Comparison of ENCODE assay signal across 12 cellular contexts in the genomic region with DNA sequence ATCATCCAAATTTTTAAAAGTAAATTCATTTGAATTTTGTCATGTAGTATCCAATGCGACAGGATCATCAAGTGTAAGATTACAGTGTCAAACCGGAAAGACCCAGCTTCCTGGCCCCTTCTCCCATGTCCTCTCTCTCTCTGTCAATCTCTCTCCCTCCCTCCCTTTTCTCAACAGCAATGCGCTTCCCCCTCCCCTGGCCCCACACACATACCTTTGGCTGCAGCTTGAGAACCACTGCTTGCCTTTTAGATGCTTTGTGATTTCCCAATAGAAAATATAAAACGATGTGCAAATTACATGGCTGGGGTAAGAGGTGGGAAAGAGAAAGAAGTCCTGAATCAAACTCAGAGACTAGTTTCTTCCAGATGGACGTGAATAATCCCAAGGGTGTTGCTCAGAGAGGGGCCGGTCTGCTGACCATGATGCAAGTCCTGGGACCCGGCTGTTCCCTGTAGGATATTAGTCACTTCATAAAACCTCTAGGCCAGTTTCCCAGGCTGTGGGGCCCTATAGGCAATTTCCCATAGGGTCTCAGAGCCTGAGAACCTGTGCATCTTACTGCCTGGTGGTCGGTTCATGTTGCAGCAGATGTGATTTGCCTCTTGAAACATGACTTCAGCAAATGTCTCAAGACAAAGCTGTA. TPM values are rescaled to one million over a fixed set of nuclear protein-coding genes. Genes with fewer than 3 reads are reported as not detected.
DNase-seq lines count a peak whose midpoint lies in the region; ATAC-seq and TF ChIP-seq lines count a peak whose summit lies in the region.
"Had no signal": no experiment of that assay in that cellular context is flagged by ENCODE, and none has a peak within 500 bp of the region (broad histone marks: within the 10 kb centered on the region; RNA-seq: fewer than 3 reads in every experiment).

No MANE protein-coding gene starts in this region.

- no peak overlapping the region for H3K4me3 ChIP-seq in mammary epithelial cell (replicated peaks in 1 of 3; ENCODE audit: insufficient read depth in 1 of 3, low read depth in 2 of 3, low read length in 3 of 3)
- H3K4me3 ChIP-seq in kidney epithelial cell (ENCODE audit: low read depth, low read length): no peak overlapping the region
- no peak overlapping the region for H3K4me3 ChIP-seq in thymus (ENCODE audit: low read length)

- TF ChIP-seq CTCF in mammary epithelial cell (conservative IDR thresholded peaks at IDR 0.05 in 1 of 2, IDR thresholded peaks at IDR 0.05 in 1 of 2; ENCODE audit: extremely low read depth in 1 of 2, insufficient read depth in 1 of 2, low read depth in 1 of 2, low read length in 2 of 2) (no peak), kidney epithelial cell (IDR thresholded peaks at IDR 0.05; ENCODE audit: insufficient read depth, low read length, poor library complexity, severe bottlenecking) (no peak)

- no peaks in the 10 kb centered on the region for H3K36me3 Mint-ChIP-seq in activated T-cell treated with anti-CD3 and anti-CD28 coated beads, Interleukin-2, amount 50 U/mL, for 72 hours (ENCODE audit: insufficient read depth in 2 of 2)
- no peaks in the 10 kb centered on the region for H3K36me3 Mint-ChIP-seq in activated T-cell treated with anti-CD3 and anti-CD28 coated beads, Interleukin-2, amount 50 U/mL, for 4 hours (ENCODE audit: insufficient read depth)
- H3K36me3 Mint-ChIP-seq: activated naive CD8-positive, alpha-beta T cell treated with anti-CD3 and anti-CD28 coated beads, Interleukin-2, amount 10 ng/mL, durations not matched to agents 7 days and 5 days had no signal

- H3K4me1 ChIP-seq in mammary epithelial cell (ENCODE audit: insufficient read depth, low read length) (no peaks in the 10 kb centered on the region), thymus (ENCODE audit: control insufficient read depth, insufficient read depth, low read length) (peaks cover 56% of the 10 kb centered on the region)

- H3K27ac Mint-ChIP-seq in activated T-cell treated with anti-CD3 and anti-CD28 coated beads, Interleukin-2, amount 50 U/mL, for 72 hours: peak overlapping the region; percentile 48
- H3K27ac Mint-ChIP-seq: activated naive CD8-positive, alpha-beta T cell treated with anti-CD3 and anti-CD28 coated beads, Interleukin-2, amount 10 ng/mL, durations not matched to agents 7 days and 5 days had no signal

- H3K9me3 ChIP-seq in mammary epithelial cell (replicated peaks; ENCODE audit: insufficient read depth, low read length): no peaks in the 10 kb centered on the region
- H3K9me3 ChIP-seq in thymus (ENCODE audit: control insufficient read depth): no peaks in the 10 kb centered on the region

- no TSS peak for BruUV-seq in mammary epithelial cell (replicated peaks; lab: Mats Ljungman, UMichigan)

- no peaks in the 10 kb centered on the region for H4K20me1 ChIP-seq in mammary epithelial cell (ENCODE audit: insufficient read depth, low read length)

- H3K27ac ChIP-seq in mammary epithelial cell (ENCODE audit: insufficient read depth, low read depth, low read length): no peak overlapping the region
- H3K27ac ChIP-seq in thymus (ENCODE audit: low read depth): peak overlapping the region; percentile 61
- H3K27ac ChIP-seq: VCaP had no signal

- no peaks in the 10 kb centered on the region for H3K9me3 Mint-ChIP-seq in activated T-cell treated with anti-CD3 and anti-CD28 coated beads, Interleukin-2, amount 50 U/mL, for 72 hours
- no peaks in the 10 kb centered on the region for H3K9me3 Mint-ChIP-seq in activated T-cell treated with anti-CD3 and anti-CD28 coated beads, Interleukin-2, amount 50 U/mL, for 4 hours
- H3K9me3 Mint-ChIP-seq: activated naive CD8-positive, alpha-beta T cell treated with anti-CD3 and anti-CD28 coated beads, Interleukin-2, amount 10 ng/mL, durations not matched to agents 7 days and 5 days; stimulated activated naive CD8-positive, alpha-beta T cell treated with anti-CD3 and anti-CD28 coated beads, Interleukin-15, Interleukin-2, amounts not matched to agents 100 ng/mL and 50 ng/mL, for 24 hours had no signal

- no peaks in the 10 kb centered on the region for H3K27me3 ChIP-seq in mammary epithelial cell (ENCODE audit: insufficient read depth, low read length)
- no peaks in the 10 kb centered on the region for H3K27me3 ChIP-seq in kidney epithelial cell (ENCODE audit: control insufficient read depth, insufficient read depth, low read length)
- no peaks in the 10 kb centered on the region for H3K27me3 ChIP-seq in thymus (ENCODE audit: control insufficient read depth, insufficient read depth)

- H3K4me3 Mint-ChIP-seq in activated T-cell treated with anti-CD3 and anti-CD28 coated beads, Interleukin-2, amount 50 U/mL, for 72 hours: no peak overlapping the region
- H3K4me3 Mint-ChIP-seq in activated T-cell treated with anti-CD3 and anti-CD28 coated beads, Interleukin-2, amount 50 U/mL, for 4 hours: no peak overlapping the region
- H3K4me3 Mint-ChIP-seq: activated naive CD8-positive, alpha-beta T cell treated with anti-CD3 and anti-CD28 coated beads, Interleukin-2, amount 10 ng/mL, durations not matched to agents 7 days and 5 days; stimulated activated naive CD8-positive, alpha-beta T cell treated with anti-CD3 and anti-CD28 coated beads, Interleukin-15, Interleukin-2, amounts not matched to agents 100 ng/mL and 50 ng/mL, for 24 hours had no signal

- no peak overlapping the region for H3K9ac ChIP-seq in mammary epithelial cell (ENCODE audit: insufficient read depth, low read length)

- CTCF ChIA-PET in mammary epithelial cell (lab: Charles Lee; ENCODE audit: low non-redundant PET): no interaction called here

- DNase-seq in activated T-cell treated with anti-CD3 and anti-CD28 coated beads, Interleukin-2, amount 50 U/mL, for 72 hours: no peak
- no peak for DNase-seq in activated T-cell treated with anti-CD3 and anti-CD28 coated beads, Interleukin-2, amount 50 U/mL, for 4 hours
- peak; percentile 29 for DNase-seq in mammary epithelial cell
- peak; percentile 66 for DNase-seq in kidney epithelial cell (ENCODE audit: low read depth)
- no peak for DNase-seq in activated CD8-positive, alpha-beta memory T cell treated with anti-CD3 and anti-CD28 coated beads, Interleukin-2, amount 50 U/mL, for 48 hours
- DNase-seq: activated naive CD8-positive, alpha-beta T cell treated with anti-CD3 and anti-CD28 coated beads, Interleukin-2, amount 10 ng/mL, durations not matched to agents 7 days and 5 days; H7 had no signal

- H3K36me3 ChIP-seq in mammary epithelial cell (ENCODE audit: insufficient read depth, low read length) (no peaks in the 10 kb centered on the region), kidney epithelial cell (ENCODE audit: control insufficient read depth, insufficient read depth, low read length) (no peaks in the 10 kb centered on the region), thymus (ENCODE audit: control insufficient read depth, insufficient read depth) (no peaks in the 10 kb centered on the region)

- in situ Hi-C loops in mammary epithelial cell (cut with MboI; ENCODE audit: low sequenced_read_pairs in 2 of 2): loop anchor here in 1 of 2 donors (25.0 kb wide), 1 partner anchor 109 kb away; no protein-coding TSS in a partner anchor

- 82% methylated on average over 8 of the region's 8 CpGs for WGBS in mammary epithelial cell (ENCODE audit: low coverage, missing lambda C conversion rate)
- 82% methylated on average over 8 of the region's 8 CpGs for WGBS in thymus

- peaks cover 83% of the 10 kb centered on the region for H3K4me1 Mint-ChIP-seq in activated T-cell treated with anti-CD3 and anti-CD28 coated beads, Interleukin-2, amount 50 U/mL, for 72 hours (ENCODE audit: low read depth)
- H3K4me1 Mint-ChIP-seq in activated T-cell treated with anti-CD3 and anti-CD28 coated beads, Interleukin-2, amount 50 U/mL, for 4 hours (ENCODE audit: low read depth): peaks cover 81% of the 10 kb centered on the region

- no peak overlapping the region for H2AFZ ChIP-seq in mammary epithelial cell (ENCODE audit: low read depth, low read length)

- no peaks in the 10 kb centered on the region for H3K79me2 ChIP-seq in mammary epithelial cell (ENCODE audit: insufficient read depth, low read length)

- H3K27me3 Mint-ChIP-seq in activated T-cell treated with anti-CD3 and anti-CD28 coated beads, Interleukin-2, amount 50 U/mL, for 72 hours (ENCODE audit: low read depth): no peaks in the 10 kb centered on the region
- no peaks in the 10 kb centered on the region for H3K27me3 Mint-ChIP-seq in activated T-cell treated with anti-CD3 and anti-CD28 coated beads, Interleukin-2, amount 50 U/mL, for 4 hours (ENCODE audit: low read depth)
- H3K27me3 Mint-ChIP-seq: activated naive CD8-positive, alpha-beta T cell treated with anti-CD3 and anti-CD28 coated beads, Interleukin-2, amount 10 ng/mL, durations not matched to agents 7 days and 5 days; stimulated activated naive CD8-positive, alpha-beta T cell treated with anti-CD3 and anti-CD28 coated beads, Interleukin-15, Interleukin-2, amounts not matched to agents 100 ng/mL and 50 ng/mL, for 24 hours had no signal

- H3K4me2 ChIP-seq in mammary epithelial cell (ENCODE audit: insufficient read depth, low read depth, low read length): no peak overlapping the region

- dilution Hi-C loops in mammary epithelial cell (cut with HindIII; ENCODE audit: low sequenced_read_pairs): loop anchor here (5.0 kb wide), 1 partner anchor 44 kb away; no protein-coding TSS in a partner anchor

- intact Hi-C loops in mammary epithelial cell (cut with micrococcal nuclease): no loop called here

- ATAC-seq in activated T-cell treated with anti-CD3 and anti-CD28 coated beads, Interleukin-2, amount 50 U/mL, for 72 hours (replicated peaks in 1 of 2): no peak
- ATAC-seq in activated T-cell treated with anti-CD3 and anti-CD28 coated beads, Interleukin-2, amount 50 U/mL, for 4 hours: no peak
- ATAC-seq in HG03045 (IDR thresholded peaks at IDR 0.05; ENCODE audit: unreplicated experiment) (no peak), GM18519 (IDR thresholded peaks at IDR 0.05; ENCODE audit: low FRiP score, unreplicated experiment) (no peak)

RNA-seq across cellular contexts. Expression of a gene that starts 34.3 kb away (rescaled TPM):
- total RNA-seq in activated T-cell treated with anti-CD3 and anti-CD28 coated beads, Interleukin-2, amount 50 U/mL, for 72 hours: 100 to 1,000 TPM; 713 to 736 TPM
- 100 to 1,000 TPM; 246 to 299 (median 258) TPM for total RNA-seq in activated T-cell treated with anti-CD3 and anti-CD28 coated beads, Interleukin-2, amount 50 U/mL, for 4 hours
- total RNA-seq in mammary epithelial cell (100 to 1,000 TPM in 1 of 2 donors, 10 to 100 TPM in 1; 53.0 to 115 TPM), kidney epithelial cell (224 and 230 TPM in 2 replicates)
- polyA plus RNA-seq in mammary epithelial cell (40.7 TPM), thymus (223 TPM)
- 71.6 TPM for polyA minus RNA-seq in mammary epithelial cell

Comparison
In these comparisons a context has a peak if more than half of its experiments do, and no peak if none do; other contexts are left out.
1. DNase-seq: peak in mammary epithelial cell (single experiment) and kidney epithelial cell (single experiment); none in activated T-cell treated with anti-CD3 and anti-CD28 coated beads, Interleukin-2, amount 50 U/mL, for 72 hours (0 of 2), activated T-cell treated with anti-CD3 and anti-CD28 coated beads, Interleukin-2, amount 50 U/mL, for 4 hours (single experiment) and activated CD8-positive, alpha-beta memory T cell treated with anti-CD3 and anti-CD28 coated beads, Interleukin-2, amount 50 U/mL, for 48 hours (single experiment).